1 cellular context compared by ENCODE assay signal in genomic region chr1:165773324-165773965, GRCh38.
A peak's percentile ranks its signal among the peaks of the same experiment; 100 is the strongest.
TF ChIP-seq lines count a peak whose summit lies in the region.

No MANE protein-coding gene starts in this region.

TF ChIP-seq in K562, 482 proteins besides CTCF, POLR2A, EP300 and RAD21 (continued from another document and continues in another):
- peak; percentile 33; the same call in 1 of the 2 replicates for TF ChIP-seq NCOA1 (IDR thresholded peaks at IDR 0.05; ENCODE audit: low read depth)
- TF ChIP-seq TEAD4 (IDR thresholded peaks at IDR 0.05; ENCODE audit: low read length) = peak; percentile 86
- TF ChIP-seq TEAD4 (CRISPR knock-in tag; IDR thresholded peaks at IDR 0.05; ENCODE audit: borderline replicate concordance) = no peak
- no peak for TF ChIP-seq SNAPC5 (CRISPR knock-in tag; IDR thresholded peaks at IDR 0.05)
- TF ChIP-seq SMC3 (conservative IDR thresholded peaks at IDR 0.05; ENCODE audit: insufficient read depth, low read depth, low read length) = no peak
- TF ChIP-seq DDX20 (tag; IDR thresholded peaks at IDR 0.05; ENCODE audit: low read depth) = no peak
- TF ChIP-seq ASH1L (IDR thresholded peaks at IDR 0.05; ENCODE audit: borderline replicate concordance, low read depth, partially characterized antibody) = no peak
- TF ChIP-seq ZNF584 (CRISPR knock-in tag; IDR thresholded peaks at IDR 0.05; ENCODE audit: low read depth) = no peak
- 0 out of 4 replicates have a peak, but pooled peaks of 1 of the 2 experiments have one; percentile 20 for TF ChIP-seq TBL1XR1 (IDR thresholded peaks at IDR 0.05; ENCODE audit: low read length in 2 of 2)
- TF ChIP-seq ZNF146 (CRISPR knock-in tag; IDR thresholded peaks at IDR 0.05; ENCODE audit: unreplicated experiment) = no peak
- 0 out of 2 replicates have a peak, but pooled peaks have one; percentile 19 for TF ChIP-seq BCOR (IDR thresholded peaks at IDR 0.05)
- TF ChIP-seq SMARCB1 (IDR thresholded peaks at IDR 0.05; ENCODE audit: insufficient read length, low read depth) = no peak
- no peak for TF ChIP-seq CC2D1A (IDR thresholded peaks at IDR 0.05)
- no peak for TF ChIP-seq KAT2B (IDR thresholded peaks at IDR 0.05; ENCODE audit: low read depth, low read length)
- TF ChIP-seq STAT5B (CRISPR knock-in tag; IDR thresholded peaks at IDR 0.05) = no peak
- no peak for TF ChIP-seq ZNF124 (CRISPR knock-in tag; IDR thresholded peaks at IDR 0.05)
- no peak for TF ChIP-seq NR0B1 (IDR thresholded peaks at IDR 0.05; ENCODE audit: partially characterized antibody)
- peak; percentile 94 for TF ChIP-seq NFE2 (IDR thresholded peaks at IDR 0.05; ENCODE audit: low read depth)
- TF ChIP-seq FOXP1 (CRISPR knock-in tag; IDR thresholded peaks at IDR 0.05) = no peak
- peak; percentile 81 for TF ChIP-seq JUND (IDR thresholded peaks at IDR 0.05; ENCODE audit: borderline replicate concordance, low read depth, low read length)
- peak; percentile 76; the same call in 1 of the 3 replicates for TF ChIP-seq JUND (tag; IDR thresholded peaks at IDR 0.05; ENCODE audit: borderline replicate concordance, low read depth, low read length)
- no peak for TF ChIP-seq SRSF9 (IDR thresholded peaks at IDR 0.05; ENCODE audit: borderline replicate concordance, low read depth, low read length)
- no peak for TF ChIP-seq MYC (IDR thresholded peaks at IDR 0.05; ENCODE audit: low read depth, low read length)
- TF ChIP-seq MYC (CRISPR knock-in tag; IDR thresholded peaks at IDR 0.05; ENCODE audit: borderline replicate concordance, low read depth) = no peak
- TF ChIP-seq USF2 (CRISPR knock-in tag; IDR thresholded peaks at IDR 0.05) = no peak
- no peak for TF ChIP-seq ZNF41 (CRISPR knock-in tag; conservative IDR thresholded peaks at IDR 0.05)
- peak; percentile 4 to 47; a peak in 1 of 4 replicates for TF ChIP-seq MNT (conservative IDR thresholded peaks at IDR 0.05)
- no peak for TF ChIP-seq RFX1 (IDR thresholded peaks at IDR 0.05)
- TF ChIP-seq NKRF (IDR thresholded peaks at IDR 0.05; ENCODE audit: borderline replicate concordance) = no peak
- TF ChIP-seq CHAMP1 (IDR thresholded peaks at IDR 0.05) = no peak
- no peak for TF ChIP-seq BRF2 (IDR thresholded peaks at IDR 0.05; ENCODE audit: borderline replicate concordance, insufficient read depth, insufficient read length)
- TF ChIP-seq ZNF551 (CRISPR knock-in tag; IDR thresholded peaks at IDR 0.05) = no peak
- TF ChIP-seq ETV1 (tag; conservative IDR thresholded peaks at IDR 0.05; ENCODE audit: low read depth) = no peak
- TF ChIP-seq ZFP91 (CRISPR knock-in tag; IDR thresholded peaks at IDR 0.05) = no peak
- TF ChIP-seq CBFA2T3 (IDR thresholded peaks at IDR 0.05) = peak; percentile 77
- TF ChIP-seq RAD51 (IDR thresholded peaks at IDR 0.05; ENCODE audit: borderline replicate concordance, low read depth) = no peak
- TF ChIP-seq TCF3 (CRISPR knock-in tag; IDR thresholded peaks at IDR 0.05) = peak; percentile 52; the same call in 1 of the 2 replicates
- no peak for TF ChIP-seq ELF4 (CRISPR knock-in tag; IDR thresholded peaks at IDR 0.05)
- TF ChIP-seq ILK (tag; IDR thresholded peaks at IDR 0.05; ENCODE audit: borderline replicate concordance, low read depth) = no peak
- TF ChIP-seq ELK1 (CRISPR knock-in tag; IDR thresholded peaks at IDR 0.05) = no peak
- 0 out of 2 replicates have a peak, but pooled peaks have one; percentile 18 for TF ChIP-seq ZNF766 (CRISPR knock-in tag; conservative IDR thresholded peaks at IDR 0.05)
- no peak for TF ChIP-seq ZNF717 (CRISPR knock-in tag; IDR thresholded peaks at IDR 0.05)
- no peak for TF ChIP-seq KLF10 (CRISPR knock-in tag; IDR thresholded peaks at IDR 0.05)
- no peak for TF ChIP-seq MLX (CRISPR knock-in tag; conservative IDR thresholded peaks at IDR 0.05)
- TF ChIP-seq CCNT2 (IDR thresholded peaks at IDR 0.05; ENCODE audit: borderline replicate concordance, extremely low read depth, insufficient read length, low read depth, low read length) = no peak
- TF ChIP-seq XRCC3 (IDR thresholded peaks at IDR 0.05) = no peak
- no peak for TF ChIP-seq ZNF696 (CRISPR knock-in tag; conservative IDR thresholded peaks at IDR 0.05)
- no peak for TF ChIP-seq KAT7 (CRISPR knock-in tag; IDR thresholded peaks at IDR 0.05; ENCODE audit: borderline replicate concordance)
- no peak for TF ChIP-seq RBM14 (IDR thresholded peaks at IDR 0.05; ENCODE audit: borderline replicate concordance, insufficient read depth, low read depth, low read length)
- peak; percentile 28; the same call in 1 of the 2 replicates for TF ChIP-seq EP400 (IDR thresholded peaks at IDR 0.05)
- TF ChIP-seq ETS2 (tag; IDR thresholded peaks at IDR 0.05; ENCODE audit: borderline replicate concordance, poor library complexity, severe bottlenecking) = no peak
- TF ChIP-seq NFIC (IDR thresholded peaks at IDR 0.05) = peak; percentile 59
- no peak for TF ChIP-seq ELK3 (CRISPR knock-in tag; IDR thresholded peaks at IDR 0.05)
- TF ChIP-seq FOXJ3 (CRISPR knock-in tag; IDR thresholded peaks at IDR 0.05) = no peak
- no peak for TF ChIP-seq DEAF1 (CRISPR knock-in tag; IDR thresholded peaks at IDR 0.05)
- no peak for TF ChIP-seq NR1H2 (CRISPR knock-in tag; IDR thresholded peaks at IDR 0.05)
- peak; percentile 48; the same call in 1 of the 2 replicates for TF ChIP-seq BHLHE40 (IDR thresholded peaks at IDR 0.05; ENCODE audit: low read length)
